1 cellular context compared by ENCODE assay signal in genomic region chr12:63865448-63865847, GRCh38.
TF ChIP-seq lines count a peak whose summit lies in the region.

No MANE protein-coding gene starts in this region.

TF ChIP-seq in GM23338, 12 proteins besides CTCF, POLR2A, EP300 and RAD21:
- TF ChIP-seq ZNF462 (CRISPR knock-in tag; IDR thresholded peaks at IDR 0.05), result peak; percentile 75; the same call in 1 of the 2 replicates
- TF ChIP-seq STAT1 (IDR thresholded peaks at IDR 0.05; ENCODE audit: unreplicated experiment), result no peak
TF ChIP-seq in GM23338: peak in this region for 1.
